In the genomic region with DNA sequence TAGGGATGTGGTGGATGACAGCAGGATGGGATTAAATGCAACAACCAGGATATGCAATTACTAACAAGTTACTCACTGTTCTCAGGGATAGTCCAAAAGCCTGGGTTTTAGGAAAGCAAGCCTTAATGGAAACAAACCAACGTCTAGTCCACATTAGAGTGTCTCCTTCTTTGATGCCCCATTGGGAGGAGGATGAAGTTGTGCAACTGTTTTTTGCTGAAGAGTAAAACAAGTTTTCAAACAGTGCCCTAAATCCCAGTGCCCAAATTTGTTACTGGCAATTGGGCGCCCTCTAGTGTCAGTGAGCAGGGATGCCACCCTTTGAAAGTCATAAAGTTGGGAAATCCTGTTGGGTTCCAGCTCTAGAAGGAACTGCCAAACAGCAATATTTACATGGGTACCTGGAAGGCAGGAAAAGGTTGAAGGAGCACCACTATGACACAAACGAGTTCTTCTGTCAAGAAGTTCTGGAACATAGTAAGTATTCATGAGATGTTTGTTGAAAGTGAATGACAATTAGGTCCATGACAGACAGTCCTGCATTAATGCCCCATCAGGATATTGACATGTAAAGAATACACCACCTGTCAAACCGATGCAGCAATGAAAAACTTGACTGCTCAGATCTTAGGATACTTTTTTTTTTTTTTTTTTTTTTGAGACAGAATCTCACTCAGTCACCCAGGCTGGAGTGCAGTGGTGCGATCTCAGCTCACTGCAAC, we compare ENCODE assay signal across 8 cellular contexts. TPM values are rescaled to one million over a fixed set of nuclear protein-coding genes. Genes with fewer than 3 reads are reported as not detected.
A peak's percentile ranks its signal among the peaks of the same experiment; 100 is the strongest.
DNase-seq lines count a peak whose midpoint lies in the region; ATAC-seq and TF ChIP-seq lines count a peak whose summit lies in the region.

No MANE protein-coding gene starts in this region.

- CTCF ChIA-PET in mammary epithelial cell (lab: Charles Lee; ENCODE audit: low non-redundant PET): interaction anchor here (0.5 to 0.7 kb wide), 3 partner anchors 43 to 1829 kb away, joined by 3 to 4 read pairs (median 4); no protein-coding TSS in a partner anchor

- peaks cover 27% of the 10 kb centered on the region for H3K4me1 ChIP-seq in mammary epithelial cell (ENCODE audit: insufficient read depth, low read length)

- no peak overlapping the region for H3K4me2 ChIP-seq in mammary epithelial cell (ENCODE audit: insufficient read depth, low read depth, low read length)

- no peaks in the 10 kb centered on the region for H3K27me3 ChIP-seq in mammary epithelial cell (ENCODE audit: insufficient read depth, low read length)

- ATAC-seq in Right ventricle myocardium inferior (peak; percentile 76), HG02610 (IDR thresholded peaks at IDR 0.05; ENCODE audit: unreplicated experiment) (no peak)

- H3K27ac ChIP-seq in mammary epithelial cell (ENCODE audit: insufficient read depth, low read depth, low read length): no peak overlapping the region

- WGBS in mammary epithelial cell (ENCODE audit: low coverage, missing lambda C conversion rate): 23% methylated on average over 5 of the region's 5 CpGs

- H3K4me3 ChIP-seq in WI38 (ENCODE audit: low read depth, low read length) (no peak overlapping the region), mammary epithelial cell (replicated peaks in 1 of 3; ENCODE audit: insufficient read depth in 1 of 3, low read depth in 2 of 3, low read length in 3 of 3) (no peak overlapping the region)

- no peak for DNase-seq in Right ventricle myocardium inferior (ENCODE audit: missing footprints)
- DNase-seq in cardiac septum (ENCODE audit: low spot score): no peak
- DNase-seq in NCI-H2171 treated with DMSO at 0.1 percent for 48 hours (lab: John Stamatoyannopoulos, UW): peak; percentile 70
- peak; percentile 66 for DNase-seq in mammary epithelial cell
- DNase-seq in kidney glomerular epithelial cell (lab: John Stamatoyannopoulos, UW): peak; percentile 57
- peak; percentile 35 to 41 (median 36) for DNase-seq in stimulated activated CD4-positive, alpha-beta T cell treated with anti-CD3 and anti-CD28 coated beads, TNF-alpha, amount 100 ng/mL, for 1 hour (ENCODE audit: low read depth in 3 of 3, low spot score in 1 of 3)

- H4K20me1 ChIP-seq in mammary epithelial cell (ENCODE audit: insufficient read depth, low read length): no peaks in the 10 kb centered on the region

- BruUV-seq in mammary epithelial cell (replicated peaks; lab: Mats Ljungman, UMichigan): no TSS peak

- peak; percentile 89 for TF ChIP-seq CTCF in WI38 (IDR thresholded peaks at IDR 0.05; ENCODE audit: low read depth, low read length)
- peak; percentile 94 to 97 for TF ChIP-seq CTCF in mammary epithelial cell (conservative IDR thresholded peaks at IDR 0.05 in 1 of 2, IDR thresholded peaks at IDR 0.05 in 1 of 2; ENCODE audit: extremely low read depth in 1 of 2, insufficient read depth in 1 of 2, low read depth in 1 of 2, low read length in 2 of 2)

- H2AFZ ChIP-seq in mammary epithelial cell (ENCODE audit: low read depth, low read length): no peak overlapping the region

- H3K9me3 ChIP-seq in mammary epithelial cell (replicated peaks; ENCODE audit: insufficient read depth, low read length): no peaks in the 10 kb centered on the region

- dilution Hi-C loops in mammary epithelial cell (cut with HindIII; ENCODE audit: low sequenced_read_pairs): no loop called here

- intact Hi-C loops in Right ventricle myocardium inferior (cut with DNase I): loop anchor here (1.0 to 5.0 kb wide), 2 partner anchors 293 to 388 kb away; no protein-coding TSS in a partner anchor
- intact Hi-C loops in cardiac septum (cut with DNase I): loop anchor here (5.0 to 10.0 kb wide), 2 partner anchors 42 to 360 kb away; no protein-coding TSS in a partner anchor
- intact Hi-C loops in mammary epithelial cell (cut with micrococcal nuclease): loop anchor here (1.0 to 2.0 kb wide), 5 partner anchors 44 to 388 kb away; no protein-coding TSS in a partner anchor

- no peaks in the 10 kb centered on the region for H3K79me2 ChIP-seq in mammary epithelial cell (ENCODE audit: insufficient read depth, low read length)

- H3K36me3 ChIP-seq in mammary epithelial cell (ENCODE audit: insufficient read depth, low read length): no peaks in the 10 kb centered on the region

- in situ Hi-C loops in mammary epithelial cell (cut with MboI; ENCODE audit: low sequenced_read_pairs in 2 of 2): loop anchor here (5.0 kb wide), 1 partner anchor 388 kb away; no protein-coding TSS in a partner anchor

- no peak overlapping the region for H3K9ac ChIP-seq in mammary epithelial cell (ENCODE audit: insufficient read depth, low read length)

RNA-seq across cellular contexts. Expression of a gene that starts 11.1 kb away (rescaled TPM):
- total RNA-seq in Right ventricle myocardium inferior (27.3 TPM), cardiac septum (36.5 TPM), mammary epithelial cell (1 to 10 TPM; 1.8 to 1.9 TPM)
- 0.57 TPM for polyA plus RNA-seq in mammary epithelial cell
- polyA minus RNA-seq in mammary epithelial cell: 3.2 TPM

RNA-seq across cellular contexts. Expression of a gene that starts 21.3 kb away (rescaled TPM):
- total RNA-seq in Right ventricle myocardium inferior (7.9 TPM), cardiac septum (7.9 TPM), mammary epithelial cell (10 to 100 TPM; 24.1 to 46.7 TPM)
- polyA plus RNA-seq in mammary epithelial cell: 28.2 TPM
- polyA minus RNA-seq in mammary epithelial cell: 37.1 TPM

Comparison
In these comparisons a context has a peak if more than half of its experiments do, and no peak if none do; other contexts are left out.
1. DNase-seq: peak in NCI-H2171 treated with DMSO at 0.1 percent for 48 hours (single experiment), mammary epithelial cell (single experiment), kidney glomerular epithelial cell (single experiment) and stimulated activated CD4-positive, alpha-beta T cell treated with anti-CD3 and anti-CD28 coated beads, TNF-alpha, amount 100 ng/mL, for 1 hour (3 of 3); none in Right ventricle myocardium inferior (single experiment) and cardiac septum (single experiment).